16 cellular contexts compared by ENCODE assay signal in genomic region chr10:79980711-79981110, GRCh38. TPM values are rescaled to one million over a fixed set of nuclear protein-coding genes. Genes with fewer than 3 reads are reported as not detected.
A peak's percentile ranks its signal among the peaks of the same experiment; 100 is the strongest.
DNase-seq lines count a peak whose midpoint lies in the region; ATAC-seq and TF ChIP-seq lines count a peak whose summit lies in the region.
"Had no signal": no experiment of that assay in that cellular context is flagged by ENCODE, and none has a peak within 500 bp of the region (broad histone marks: within the 10 kb centered on the region; RNA-seq: fewer than 3 reads in every experiment).

No MANE protein-coding gene starts in this region.

- intact Hi-C loops in activated CD4-positive, alpha-beta T cell treated with anti-CD3 and anti-CD28 coated beads for 36 hours (cut with DNase I, micrococcal nuclease): no loop called here

- peaks cover 7% of the 10 kb centered on the region for H3K4me1 Mint-ChIP-seq in T-helper 1 cell treated with Interleukin-12 subunit alpha and Interleukin-12 subunit beta and Interleukin-4 antibody, amounts not matched to agents 30 μg/mL and 1 μg/mL, for 36 hours (ENCODE audit: low read depth)
- H3K4me1 Mint-ChIP-seq in neural crest cell: peaks cover 6% of the 10 kb centered on the region
- H3K4me1 Mint-ChIP-seq in activated CD4-positive, alpha-beta T cell treated with anti-CD3 and anti-CD28 coated beads for 36 hours: peaks cover 18% of the 10 kb centered on the region

- no peaks in the 10 kb centered on the region for H3K36me3 Mint-ChIP-seq in T-helper 1 cell treated with Interleukin-12 subunit alpha and Interleukin-12 subunit beta and Interleukin-4 antibody, amounts not matched to agents 30 μg/mL and 1 μg/mL, for 36 hours (ENCODE audit: low read depth)
- no peaks in the 10 kb centered on the region for H3K36me3 Mint-ChIP-seq in neural crest cell (ENCODE audit: low read depth)
- H3K36me3 Mint-ChIP-seq in activated CD4-positive, alpha-beta T cell treated with anti-CD3 and anti-CD28 coated beads for 36 hours (ENCODE audit: low read depth): no peaks in the 10 kb centered on the region

- peak overlapping the region; percentile 32 for H3K4me3 Mint-ChIP-seq in T-helper 1 cell treated with Interleukin-12 subunit alpha and Interleukin-12 subunit beta and Interleukin-4 antibody, amounts not matched to agents 30 μg/mL and 1 μg/mL, for 36 hours
- H3K4me3 Mint-ChIP-seq in neural crest cell: peak overlapping the region; percentile 58
- H3K4me3 Mint-ChIP-seq in activated CD4-positive, alpha-beta T cell treated with anti-CD3 and anti-CD28 coated beads for 36 hours: no peak overlapping the region
- H3K4me3 Mint-ChIP-seq: CD4-positive, alpha-beta T cell had no signal

- no peak for TF ChIP-seq CTCF in neural crest cell (conservative IDR thresholded peaks at IDR 0.05)

- H3K9me3 ChIP-seq in HUES48 (ENCODE audit: control insufficient read depth, insufficient read depth, low read length): peaks cover 8% of the 10 kb centered on the region; the same call in 1 of the 2 replicates
- H3K9me3 ChIP-seq: HAP-1, ovary had no signal

- POLR2A ChIA-PET in activated CD4-positive, alpha-beta T cell treated with anti-CD3 and anti-CD28 coated beads for 36 hours (lab: Charles Lee): no interaction called here

- no peaks in the 10 kb centered on the region for H3K36me3 ChIP-seq in HUES48 (ENCODE audit: control insufficient read depth, insufficient read depth, low read length)
- H3K36me3 ChIP-seq: HAP-1, ovary had no signal

- DNase-seq in T-helper 1 cell: no peak
- DNase-seq in caudate nucleus (lab: John Stamatoyannopoulos, UW): no peak
- no peak for DNase-seq in neural crest cell (ENCODE audit: low read depth, low spot score)
- DNase-seq in activated CD4-positive, CD25-positive, alpha-beta regulatory T cell treated with anti-CD3 and anti-CD28 coated beads, Interleukin-2, amount 50 U/mL, for 72 hours: no peak
- no peak for DNase-seq in activated CD4-positive, alpha-beta T cell treated with anti-CD3 and anti-CD28 coated beads for 36 hours
- DNase-seq: 8988T; CD4-positive, alpha-beta T cell; IMR-90; stimulated activated CD4-positive, alpha-beta T cell treated with anti-CD3 and anti-CD28 coated beads, Interleukin-12 subunit alpha, Interleukin-12 subunit beta, amount 100 ng/mL, for 4 hours; T-helper 2 cell had no signal

- no peak overlapping the region for H3K9ac ChIP-seq in HUES48 (ENCODE audit: low read depth, low read length)

- H3K9me3 Mint-ChIP-seq in T-helper 1 cell treated with Interleukin-12 subunit alpha and Interleukin-12 subunit beta and Interleukin-4 antibody, amounts not matched to agents 30 μg/mL and 1 μg/mL, for 36 hours: no peaks in the 10 kb centered on the region
- H3K9me3 Mint-ChIP-seq in neural crest cell: no peaks in the 10 kb centered on the region
- peaks cover 2% of the 10 kb centered on the region for H3K9me3 Mint-ChIP-seq in activated CD4-positive, alpha-beta T cell treated with anti-CD3 and anti-CD28 coated beads for 36 hours (ENCODE audit: low read depth)
- H3K9me3 Mint-ChIP-seq: CD4-positive, alpha-beta T cell had no signal

- H3K4me1 ChIP-seq in HUES48 (ENCODE audit: control insufficient read depth, insufficient read depth, low read length): peaks cover 21% of the 10 kb centered on the region; the same call in 1 of the 2 replicates

- H3K27ac ChIP-seq in HUES48 (ENCODE audit: low read depth, low read length) (no peak overlapping the region), caudate nucleus (ENCODE audit: low read depth, low read length) (peak overlapping the region; percentile 76)

- CTCF ChIA-PET in activated CD4-positive, alpha-beta T cell treated with anti-CD3 and anti-CD28 coated beads for 36 hours (lab: Charles Lee): interaction anchor here (0.9 kb wide), 1 partner anchor 10 kb away, joined by 3 read pairs; no protein-coding TSS in a partner anchor

- H3K27ac Mint-ChIP-seq in T-helper 1 cell treated with Interleukin-12 subunit alpha and Interleukin-12 subunit beta and Interleukin-4 antibody, amounts not matched to agents 30 μg/mL and 1 μg/mL, for 36 hours: no peak overlapping the region
- no peak overlapping the region for H3K27ac Mint-ChIP-seq in neural crest cell (ENCODE audit: unreplicated experiment)
- no peak overlapping the region for H3K27ac Mint-ChIP-seq in activated CD4-positive, alpha-beta T cell treated with anti-CD3 and anti-CD28 coated beads for 36 hours
- H3K27ac Mint-ChIP-seq: CD4-positive, alpha-beta T cell had no signal

- ATAC-seq in GM18520 (IDR thresholded peaks at IDR 0.05; ENCODE audit: unreplicated experiment): no peak
- no peak for ATAC-seq in activated CD4-positive, alpha-beta T cell treated with anti-CD3 and anti-CD28 coated beads for 36 hours

- H3K4me3 ChIP-seq in HUES48 (ENCODE audit: low read depth, low read length): peak overlapping the region; percentile 89; the same call in 1 of the 2 replicates

- H3K27me3 ChIP-seq in HUES48 (ENCODE audit: control insufficient read depth, insufficient read depth, low read length): peaks cover 27% of the 10 kb centered on the region
- H3K27me3 ChIP-seq: ovary had no signal

- peaks cover 77% of the 10 kb centered on the region for H3K27me3 Mint-ChIP-seq in T-helper 1 cell treated with Interleukin-12 subunit alpha and Interleukin-12 subunit beta and Interleukin-4 antibody, amounts not matched to agents 30 μg/mL and 1 μg/mL, for 36 hours (ENCODE audit: low read depth)
- peaks cover 72% of the 10 kb centered on the region for H3K27me3 Mint-ChIP-seq in neural crest cell (ENCODE audit: low read depth)
- H3K27me3 Mint-ChIP-seq in activated CD4-positive, alpha-beta T cell treated with anti-CD3 and anti-CD28 coated beads for 36 hours: peaks cover 53% of the 10 kb centered on the region

RNA-seq across cellular contexts. Expression of gene SFTPD, which starts 31.8 kb away (rescaled TPM):
- not detected in 2 replicates for total RNA-seq in neural crest cell
- total RNA-seq in activated CD4-positive, alpha-beta T cell treated with anti-CD3 and anti-CD28 coated beads for 36 hours: not detected
- total RNA-seq: CD4-positive, alpha-beta T cell; fibroblast of lung; IMR-90 had no signal
